ENCODE assay signal across 13 cellular contexts in the genomic region with DNA sequence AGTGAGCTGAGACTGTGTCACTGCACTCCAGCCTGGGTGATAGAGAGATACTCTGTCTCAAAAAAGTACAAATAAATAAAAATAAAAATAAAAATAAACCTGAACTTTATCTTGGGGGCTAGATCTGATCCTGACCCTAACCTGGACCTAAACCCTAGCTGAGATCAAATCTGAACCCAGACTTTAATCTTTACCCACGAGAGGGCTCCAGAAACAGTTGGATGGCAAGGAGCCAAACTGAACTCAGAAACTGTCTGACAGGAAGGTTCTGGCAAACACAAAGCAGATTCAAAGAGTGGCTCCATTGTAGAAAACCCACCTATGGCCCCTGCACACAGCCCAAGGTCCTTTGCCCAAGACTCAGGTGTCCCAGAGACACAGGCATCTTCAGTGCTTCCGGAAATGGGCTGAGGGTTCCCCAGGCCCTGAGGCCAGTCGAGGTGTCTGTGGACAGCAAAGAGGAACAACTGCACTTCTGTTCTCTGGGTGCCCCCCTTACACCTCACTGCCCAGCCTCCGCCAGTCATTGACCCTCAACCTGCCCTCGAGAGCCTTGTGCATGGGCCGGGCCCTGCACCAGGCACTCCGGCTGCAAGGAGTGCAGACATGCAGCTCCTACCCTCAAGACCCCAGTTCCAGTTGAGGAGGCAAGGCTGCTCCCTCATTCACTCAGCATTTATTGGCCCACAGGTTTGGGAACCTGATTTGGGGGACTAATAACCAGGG.
DNase-seq lines count a peak whose midpoint lies in the region; ATAC-seq and TF ChIP-seq lines count a peak whose summit lies in the region.
"Had no signal": no experiment of that assay in that cellular context is flagged by ENCODE, and none has a peak within 500 bp of the region (broad histone marks: within the 10 kb centered on the region; RNA-seq: fewer than 3 reads in every experiment).

No MANE protein-coding gene starts in this region.

- no peak overlapping the region for H4K91ac ChIP-seq in trophoblast cell (ENCODE audit: low read depth, low read length)

- no peaks in the 10 kb centered on the region for H4K20me1 ChIP-seq in BLaER1 treated with 17β-estradiol and CSF1 and Interleukin-3, amounts not matched to agents 10 nM and 100 nM

- H3K23ac ChIP-seq in trophoblast cell (ENCODE audit: low read length): no peak overlapping the region

- H3K18ac ChIP-seq in trophoblast cell (ENCODE audit: low read length): no peak overlapping the region

- no peak overlapping the region for H2BK5ac ChIP-seq in trophoblast cell (ENCODE audit: low read depth, low read length, poor library complexity)

- no CpG with 5 or more reads among the region's 7 CpGs for WGBS in trophoblast cell (ENCODE audit: extremely low coverage, insufficient coverage, insufficient read length)

- peak; percentile 7 for DNase-seq in KBM-7
- DNase-seq in islet precursor cell: peak; percentile 41
- no peak for DNase-seq in trophoblast cell
- DNase-seq in BE2C: no peak
- DNase-seq in DMS79 (lab: John Stamatoyannopoulos, UW): no peak
- no peak for DNase-seq in hypothalamus (lab: John Stamatoyannopoulos, UW)
- DNase-seq: ACHN; CD8-positive, alpha-beta memory T cell; IMR-90; NCI-H748 treated with DMSO at 0.1 percent for 48 hours; SJCRH30 had no signal

- no peak overlapping the region for H4K8ac ChIP-seq in trophoblast cell (ENCODE audit: low read depth, low read length)

- H3K79me2 ChIP-seq in trophoblast cell (ENCODE audit: control insufficient read depth, insufficient read depth, low read length, poor library complexity): no peaks in the 10 kb centered on the region

- H2BK12ac ChIP-seq in trophoblast cell (ENCODE audit: low read length): no peak overlapping the region

- no peaks in the 10 kb centered on the region for H3K27me3 ChIP-seq in BLaER1 treated with 17β-estradiol and CSF1 and Interleukin-3, amounts not matched to agents 10 nM and 100 nM
- H3K27me3 ChIP-seq in trophoblast cell (ENCODE audit: insufficient read depth, low read length): no peaks in the 10 kb centered on the region
- no peaks in the 10 kb centered on the region for H3K27me3 ChIP-seq in BE2C

- peak overlapping the region in 2 of 11 experiments; percentile 8 to 29; a peak in 2 of 22 replicates for H3K9ac ChIP-seq in BLaER1 treated with 17β-estradiol and CSF1 and Interleukin-3, amounts not matched to agents 10 nM and 100 nM
- peak overlapping the region; percentile 9 for H3K9ac ChIP-seq in trophoblast cell (ENCODE audit: low read length)

- H4K12ac ChIP-seq in trophoblast cell (ENCODE audit: low read depth, low read length): no peak overlapping the region

- no peak overlapping the region for H2AK5ac ChIP-seq in trophoblast cell (ENCODE audit: low read length)

- no peak overlapping the region for H2BK120ac ChIP-seq in trophoblast cell (ENCODE audit: insufficient read depth, low read length, poor library complexity)

- peak overlapping the region in 7 of 11 experiments; percentile 26 to 78 (median 72); a peak in 14 of 22 replicates for H3K27ac ChIP-seq in BLaER1 treated with 17β-estradiol and CSF1 and Interleukin-3, amounts not matched to agents 10 nM and 100 nM
- no peak overlapping the region for H3K27ac ChIP-seq in trophoblast cell (ENCODE audit: low read depth, low read length)
- H3K27ac ChIP-seq: SJCRH30 had no signal

- H3K4me1 ChIP-seq in BLaER1 treated with 17β-estradiol and CSF1 and Interleukin-3, amounts not matched to agents 10 nM and 100 nM: peaks cover 33 to 53% (median 48%) of the 10 kb centered on the region in 10 experiments
- no peaks in the 10 kb centered on the region for H3K4me1 ChIP-seq in trophoblast cell (ENCODE audit: control insufficient read depth in 1 of 2, insufficient read depth in 2 of 2, low read length in 2 of 2)
- H3K4me1 ChIP-seq in BE2C: no peaks in the 10 kb centered on the region

- in situ Hi-C loops in KBM-7 (cut with MboI; ENCODE audit: low pct_unique_long_range_greater_than_20kb, low sequenced_read_pairs): no loop called here

- peak overlapping the region; percentile 73 to 82 (median 77); a peak in 21 of 22 replicates for H3K4me2 ChIP-seq in BLaER1 treated with 17β-estradiol and CSF1 and Interleukin-3, amounts not matched to agents 10 nM and 100 nM
- no peak overlapping the region for H3K4me2 ChIP-seq in trophoblast cell (ENCODE audit: low read length)

- H3K14ac ChIP-seq in trophoblast cell (ENCODE audit: low read length): no peak overlapping the region

- H3K79me1 ChIP-seq in trophoblast cell (ENCODE audit: low read length): no peaks in the 10 kb centered on the region

- no peak overlapping the region for H3K4me3 ChIP-seq in BLaER1 treated with 17β-estradiol and CSF1 and Interleukin-3, amounts not matched to agents 10 nM and 100 nM
- H3K4me3 ChIP-seq in trophoblast cell (ENCODE audit: low read depth, low read length): no peak overlapping the region
- H3K4me3 ChIP-seq in BE2C (ENCODE audit: low read depth, low read length): no peak overlapping the region
- H3K4me3 ChIP-seq: SJCRH30 had no signal

- no peak overlapping the region for H3K4ac ChIP-seq in trophoblast cell (ENCODE audit: low read depth, low read length)

- H3K36me3 ChIP-seq in BLaER1 treated with 17β-estradiol and CSF1 and Interleukin-3, amounts not matched to agents 10 nM and 100 nM: no peaks in the 10 kb centered on the region
- no peaks in the 10 kb centered on the region for H3K36me3 ChIP-seq in trophoblast cell (ENCODE audit: control insufficient read depth in 1 of 2, insufficient read depth in 2 of 2, low read length in 2 of 2)
- no peaks in the 10 kb centered on the region for H3K36me3 ChIP-seq in BE2C
- H3K36me3 ChIP-seq: SJCRH30 had no signal

- H2AFZ ChIP-seq in trophoblast cell (ENCODE audit: insufficient read depth, low read length, poor library complexity): no peak overlapping the region

- ATAC-seq in HG03520 (IDR thresholded peaks at IDR 0.05; ENCODE audit: unreplicated experiment): no peak

- TF ChIP-seq CTCF in BE2C (IDR thresholded peaks at IDR 0.05; ENCODE audit: low read depth, low read length): no peak

- no peaks in the 10 kb centered on the region for H3K9me3 ChIP-seq in BLaER1 treated with 17β-estradiol and CSF1 and Interleukin-3, amounts not matched to agents 10 nM and 100 nM (replicated peaks in 1 of 11)
- H3K9me3 ChIP-seq in trophoblast cell (ENCODE audit: insufficient read depth, low read depth, low read length) (peaks cover 3% of the 10 kb centered on the region), BE2C (no peaks in the 10 kb centered on the region)
- H3K9me3 ChIP-seq: SJCRH30 had no signal

Comparison
In these comparisons a context has a peak if more than half of its experiments do, and no peak if none do; other contexts are left out.
1. DNase-seq: peak in KBM-7 (single experiment) and islet precursor cell (single experiment); none in trophoblast cell (0 of 2), BE2C (single experiment), DMS79 (single experiment) and hypothalamus (0 of 51).